Comparison of ENCODE assay signal across 8 cellular contexts in genomic region chr22:30245181-30245984, GRCh38. TPM values are rescaled to one million over a fixed set of nuclear protein-coding genes. Genes with fewer than 3 reads are reported as not detected.
A peak's percentile ranks its signal among the peaks of the same experiment; 100 is the strongest.
DNase-seq lines count a peak whose midpoint lies in the region; ATAC-seq and TF ChIP-seq lines count a peak whose summit lies in the region.

No MANE protein-coding gene starts in this region.

- peak overlapping the region; percentile 98; the same call in 1 of the 2 replicates for H2AFZ ChIP-seq in SK-N-SH (ENCODE audit: low read depth)

- TF ChIP-seq RAD21 in SK-N-SH (IDR thresholded peaks at IDR 0.05; ENCODE audit: low read length), result no peak

- H3K4me1 ChIP-seq in SK-N-SH (ENCODE audit: control insufficient read depth in 1 of 2, insufficient read depth in 2 of 2, low read depth in 1 of 2, low read length in 1 of 2) (peaks cover 7 to 15% of the 10 kb centered on the region in 2 experiments; a peak in 3 of 4 replicates), psoas muscle (peaks cover 4% of the 10 kb centered on the region)

- peak; percentile 74 for DNase-seq in Daoy (ENCODE audit: low read depth)
- DNase-seq in SK-N-SH, result no peak
- no peak for DNase-seq in fibroblast of pulmonary artery (ENCODE audit: low read depth)
- no peak for DNase-seq in psoas muscle
- DNase-seq in mesenteric fat pad (ENCODE audit: low spot score), result no peak
- no peak for DNase-seq in DMS53 (lab: John Stamatoyannopoulos, UW)
- no peak for DNase-seq in NCI-H748 treated with DMSO at 0.1 percent for 48 hours (lab: John Stamatoyannopoulos, UW)
- no peak for DNase-seq in DMS79 treated with DMSO at 0.1 percent for 48 hours (lab: John Stamatoyannopoulos, UW)

- H3K36me3 ChIP-seq in SK-N-SH (replicated peaks in 1 of 2; ENCODE audit: control insufficient read depth in 1 of 2, insufficient read depth in 2 of 2, low read length in 1 of 2), result peaks cover 0 to 4% of the 10 kb centered on the region in 2 experiments
- no peaks in the 10 kb centered on the region for H3K36me3 ChIP-seq in psoas muscle (ENCODE audit: insufficient read depth in 1 of 2, low read depth in 1 of 2)

- peaks cover 15% of the 10 kb centered on the region; the same call in 1 of the 2 replicates for H3K79me2 ChIP-seq in SK-N-SH (ENCODE audit: insufficient read depth)

- no peak for TF ChIP-seq CTCF in SK-N-SH (IDR thresholded peaks at IDR 0.05)
- no peak for TF ChIP-seq CTCF in fibroblast of pulmonary artery (IDR thresholded peaks at IDR 0.05; ENCODE audit: low read length, missing control alignments)
- no peak for TF ChIP-seq CTCF in psoas muscle (IDR thresholded peaks at IDR 0.05)

- WGBS in SK-N-SH (ENCODE audit: low lambda C conversion rate), result 64% methylated on average over 11 of the region's 15 CpGs
- 59 to 60% (median 60%) methylated on average over 13 to 15 of the region's 15 CpGs for WGBS in psoas muscle, 3 donors

- H4K20me1 ChIP-seq in SK-N-SH (ENCODE audit: insufficient read depth), result no peaks in the 10 kb centered on the region

- no peaks in the 10 kb centered on the region for H3K9me2 ChIP-seq in SK-N-SH

- peak overlapping the region; percentile 96 for H3K4me2 ChIP-seq in SK-N-SH

- CTCF ChIA-PET in SK-N-SH (lab: Yijun Ruan, JAX), result interaction anchor here (1.0 to 2.3 kb wide), 4 partner anchors 10 to 137 kb away, joined by 3 to 10 read pairs (median 8); no protein-coding TSS in a partner anchor

- H3K9ac ChIP-seq in SK-N-SH, result peak overlapping the region; percentile 87

- H3K27ac ChIP-seq in SK-N-SH (ENCODE audit: low read depth in 2 of 2, low read length in 1 of 2), result no peak overlapping the region
- H3K27ac ChIP-seq in psoas muscle, result no peak overlapping the region

- no peaks in the 10 kb centered on the region for H3K27me3 ChIP-seq in SK-N-SH (ENCODE audit: insufficient read depth)
- H3K27me3 ChIP-seq in psoas muscle (ENCODE audit: insufficient read depth in 3 of 3, low read length in 2 of 3), result peaks cover 0 to 51% (median 18%) of the 10 kb centered on the region in 3 donors

- H3F3A ChIP-seq in SK-N-SH (replicated peaks; ENCODE audit: insufficient read depth), result peaks cover 6% of the 10 kb centered on the region

- no peak for TF ChIP-seq EP300 in SK-N-SH (IDR thresholded peaks at IDR 0.05; ENCODE audit: borderline replicate concordance in 1 of 2, low read depth in 1 of 2, low read length in 1 of 2)

- POLR2A ChIA-PET in SK-N-SH (lab: Yijun Ruan, JAX), result no interaction called here

- peak overlapping the region; percentile 58 to 74; a peak in 3 of 4 replicates for H3K4me3 ChIP-seq in SK-N-SH (ENCODE audit: low read depth in 2 of 2, low read length in 1 of 2)
- H3K4me3 ChIP-seq in fibroblast of pulmonary artery (replicated peaks; ENCODE audit: low read depth, low read length), result peak overlapping the region; percentile 59
- peak overlapping the region; percentile 61 for H3K4me3 ChIP-seq in psoas muscle

- intact Hi-C loops in psoas muscle (cut with DNase I), result no loop called here

- no peak for ATAC-seq in psoas muscle

- H3K9me3 ChIP-seq in SK-N-SH, result no peaks in the 10 kb centered on the region
- H3K9me3 ChIP-seq in psoas muscle, result no peaks in the 10 kb centered on the region

TF ChIP-seq in SK-N-SH, 30 proteins besides CTCF, POLR2A, EP300 and RAD21:
- TF ChIP-seq REST (IDR thresholded peaks at IDR 0.05; ENCODE audit: low read depth, low read length), result peak; percentile 19; the same call in 1 of the 2 replicates
- no peak for TF ChIP-seq FOXJ3 (CRISPR knock-in tag; IDR thresholded peaks at IDR 0.05)
- no peak for TF ChIP-seq TEAD4 (IDR thresholded peaks at IDR 0.05; ENCODE audit: borderline replicate concordance, insufficient read depth)
- no peak for TF ChIP-seq JUND (IDR thresholded peaks at IDR 0.05)

RNA-seq across cellular contexts. Expression of gene LIF, which starts 1.2 kb away (rescaled TPM):
- total RNA-seq in Daoy (2014; rRNA removed; shearing (Covaris generic)), result 33.3 and 35.2 TPM in 2 replicates
- polyA plus RNA-seq in SK-N-SH (2012; rRNA removed) (24.6 and 36.5 TPM in 2 replicates), psoas muscle (10 to 100 TPM in 1 of 3 donors, under 1 TPM in 2; 0.10 to 21.4 (median 0.14) TPM)
- 3.6 and 4.4 TPM in 2 replicates for polyA plus RNA-seq in SK-N-SH (2012; cell fraction: cytosol; rRNA removed)
- 95.4 and 196 TPM in 2 replicates for polyA plus RNA-seq in SK-N-SH (2012; cell fraction: nucleus; rRNA removed)
- total RNA-seq in psoas muscle (under 1 TPM in 3 of 4 donors, not detected in 1; 0.27 to 0.54 (median 0.38) TPM), mesenteric fat pad (34.8 TPM)

RNA-seq across cellular contexts. Expression of gene OSM, which starts 21.3 kb away (rescaled TPM):
- total RNA-seq in Daoy (2014; rRNA removed; shearing (Covaris generic)), result 0.06 TPM in 1 of 2 replicates, not detected in the other
- polyA plus RNA-seq in SK-N-SH (2012; rRNA removed) (not detected in 2 replicates), psoas muscle (under 1 TPM in 2 of 3 donors, not detected in 1; 0.08 TPM)
- not detected in 2 replicates for polyA plus RNA-seq in SK-N-SH (2012; cell fraction: cytosol; rRNA removed)
- polyA plus RNA-seq in SK-N-SH (2012; cell fraction: nucleus; rRNA removed), result 0.02 and 0.12 TPM in 2 replicates
- total RNA-seq in psoas muscle (under 1 TPM in 2 of 4 donors, not detected in 2; 0.38 to 0.39 TPM), mesenteric fat pad (8.0 TPM)

RNA-seq across cellular contexts. Expression of gene CASTOR1, which starts 43.9 kb away (rescaled TPM):
- 5.9 and 10.3 TPM in 2 replicates for total RNA-seq in Daoy (2014; rRNA removed; shearing (Covaris generic))
- polyA plus RNA-seq in SK-N-SH (2012; rRNA removed) (14.4 and 17.4 TPM in 2 replicates), psoas muscle (1 to 10 TPM; 1.9 to 5.1 (median 2.9) TPM)
- 4.5 and 8.5 TPM in 2 replicates for polyA plus RNA-seq in SK-N-SH (2012; cell fraction: cytosol; rRNA removed)
- polyA plus RNA-seq in SK-N-SH (2012; cell fraction: nucleus; rRNA removed), result 29.2 and 38.1 TPM in 2 replicates
- total RNA-seq in psoas muscle (1 to 10 TPM in 3 of 4 donors, under 1 TPM in 1; 0.44 to 4.8 (median 2.2) TPM), mesenteric fat pad (11.6 TPM)

Comparison
In these comparisons a context has a peak if more than half of its experiments do, and no peak if none do; other contexts are left out.
1. RNA of gene LIF, which starts 1.2 kb away (total RNA-seq): 33.3 to 35.2 TPM in Daoy and 34.8 TPM in mesenteric fat pad (single experiment); 0.27 to 0.54 TPM in psoas muscle; every median in the first group is over 10 times any median in the second.
2. Peak in every context shown above with its lines, with median percentiles within 50 percentile points of each other: H3K4me3 ChIP-seq.